In genomic region chr1:232518357-232518756, GRCh38 we compare ENCODE assay signal across 12 cellular contexts.
DNase-seq lines count a peak whose midpoint lies in the region; ATAC-seq and TF ChIP-seq lines count a peak whose summit lies in the region.
"Had no signal": no experiment of that assay in that cellular context is flagged by ENCODE, and none has a peak within 500 bp of the region (broad histone marks: within the 10 kb centered on the region; RNA-seq: fewer than 3 reads in every experiment).

No MANE protein-coding gene starts in this region.

- TF ChIP-seq CTCF in glutamatergic neuron (IDR thresholded peaks at IDR 0.05; ENCODE audit: partially characterized antibody, unreplicated experiment): no peak
- TF ChIP-seq CTCF in nephron progenitor cell (IDR thresholded peaks at IDR 0.05): no peak

- no peak for TF ChIP-seq POLR2A in erythroblast (IDR thresholded peaks at IDR 0.05; ENCODE audit: low read length)

- H3K4me3 Mint-ChIP-seq in glutamatergic neuron (ENCODE audit: unreplicated experiment) (no peak overlapping the region), nephron progenitor cell (no peak overlapping the region)
- H3K4me3 Mint-ChIP-seq: CD14-positive monocyte; CD8-positive, alpha-beta T cell had no signal

- ATAC-seq in HG02884 (IDR thresholded peaks at IDR 0.05; ENCODE audit: unreplicated experiment): no peak
- no peak for ATAC-seq in GM21381 (IDR thresholded peaks at IDR 0.05; ENCODE audit: unreplicated experiment)
- ATAC-seq: CD8-positive, alpha-beta T cell had no signal

- H3K27me3 Mint-ChIP-seq in glutamatergic neuron (ENCODE audit: unreplicated experiment) (peaks cover 6% of the 10 kb centered on the region), nephron progenitor cell (ENCODE audit: low read depth, poor library complexity) (peaks cover 4% of the 10 kb centered on the region)

- H3K9me3 Mint-ChIP-seq in glutamatergic neuron (ENCODE audit: unreplicated experiment) (peaks cover 6% of the 10 kb centered on the region), nephron progenitor cell (no peaks in the 10 kb centered on the region)
- H3K9me3 Mint-ChIP-seq: CD8-positive, alpha-beta T cell had no signal

- DNase-seq in DMS 273 (lab: John Stamatoyannopoulos, UW; ENCODE audit: unreplicated experiment) (peak; percentile 22), DMS 273 treated with DMSO at 0.1 percent for 48 hours (lab: John Stamatoyannopoulos, UW) (no peak), glutamatergic neuron (no peak), nephron progenitor cell (no peak), erythroblast (lab: John Stamatoyannopoulos, UW) (no peak)
- DNase-seq: CD8-positive, alpha-beta T cell; DMS53; GF-D8; GOT3 had no signal

- peaks cover 21% of the 10 kb centered on the region for H3K36me3 Mint-ChIP-seq in glutamatergic neuron (ENCODE audit: unreplicated experiment)
- H3K36me3 Mint-ChIP-seq in nephron progenitor cell (ENCODE audit: low read depth): peaks cover 30% of the 10 kb centered on the region
- H3K36me3 Mint-ChIP-seq: CD8-positive, alpha-beta T cell had no signal

- peak overlapping the region; percentile 62 for H3K27ac Mint-ChIP-seq in glutamatergic neuron (ENCODE audit: unreplicated experiment)
- H3K27ac Mint-ChIP-seq in nephron progenitor cell: peak overlapping the region; percentile 2
- H3K27ac Mint-ChIP-seq: CD8-positive, alpha-beta T cell had no signal

- peaks cover 47% of the 10 kb centered on the region for H3K4me1 Mint-ChIP-seq in glutamatergic neuron (ENCODE audit: low read depth, unreplicated experiment)
- H3K4me1 Mint-ChIP-seq in nephron progenitor cell: no peaks in the 10 kb centered on the region
